In genomic region chr20:57391439-57392129, GRCh38 we compare ENCODE assay signal across 8 cellular contexts. TPM values are rescaled to one million over a fixed set of nuclear protein-coding genes. Genes with fewer than 3 reads are reported as not detected.
DNase-seq lines count a peak whose midpoint lies in the region; ATAC-seq and TF ChIP-seq lines count a peak whose summit lies in the region.

No MANE protein-coding gene starts in this region.

- H3K4me1 ChIP-seq in BE2C, result peaks cover 4% of the 10 kb centered on the region

- H3K4me3 Mint-ChIP-seq in activated CD8-positive, alpha-beta memory T cell treated with anti-CD3 and anti-CD28 coated beads, Interleukin-2, amount 10 ng/mL, durations not matched to agents 7 days and 5 days, result peak overlapping the region; percentile 78

- H3K36me3 ChIP-seq in BE2C, result peaks cover 21% of the 10 kb centered on the region

- no peaks in the 10 kb centered on the region for H3K9me3 Mint-ChIP-seq in activated CD8-positive, alpha-beta memory T cell treated with anti-CD3 and anti-CD28 coated beads, Interleukin-2, amount 10 ng/mL, durations not matched to agents 7 days and 5 days (ENCODE audit: low read depth)

- peak overlapping the region; percentile 70 for H3K4me3 ChIP-seq in BE2C (ENCODE audit: low read depth, low read length)

- DNase-seq in BE2C (no peak), globus pallidus (ENCODE audit: low spot score) (peak; percentile 19), retina (peak; percentile 49), NCI-H524 (lab: John Stamatoyannopoulos, UW) (no peak)
- DNase-seq in activated CD8-positive, alpha-beta memory T cell treated with anti-CD3 and anti-CD28 coated beads, Interleukin-2, amount 10 ng/mL, durations not matched to agents 7 days and 5 days, result peak; percentile 58

- no peak for TF ChIP-seq CTCF in BE2C (IDR thresholded peaks at IDR 0.05; ENCODE audit: low read depth, low read length)

- peak; percentile 9 for ATAC-seq in GM19025 (IDR thresholded peaks at IDR 0.05; ENCODE audit: low read depth, unreplicated experiment)
- peak; percentile 0 for ATAC-seq in HG03469 (IDR thresholded peaks at IDR 0.05; ENCODE audit: unreplicated experiment)
- ATAC-seq in activated CD8-positive, alpha-beta memory T cell treated with anti-CD3 and anti-CD28 coated beads, Interleukin-2, amount 10 ng/mL, durations not matched to agents 7 days and 5 days, result peak; percentile 5
- ATAC-seq in HG03108 (IDR thresholded peaks at IDR 0.05; ENCODE audit: unreplicated experiment), result no peak

- no peaks in the 10 kb centered on the region for H3K27me3 Mint-ChIP-seq in activated CD8-positive, alpha-beta memory T cell treated with anti-CD3 and anti-CD28 coated beads, Interleukin-2, amount 10 ng/mL, durations not matched to agents 7 days and 5 days

- H3K9me3 ChIP-seq in BE2C, result peaks cover 3% of the 10 kb centered on the region; the same call in 1 of the 2 replicates

- peaks cover 46% of the 10 kb centered on the region for H3K4me1 Mint-ChIP-seq in activated CD8-positive, alpha-beta memory T cell treated with anti-CD3 and anti-CD28 coated beads, Interleukin-2, amount 10 ng/mL, durations not matched to agents 7 days and 5 days

- no peaks in the 10 kb centered on the region for H3K27me3 ChIP-seq in BE2C

- CTCF ChIA-PET in activated CD8-positive, alpha-beta memory T cell treated with anti-CD3 and anti-CD28 coated beads, Interleukin-2, amount 10 ng/mL, durations not matched to agents 7 days and 5 days (lab: Charles Lee), result interaction anchor here (0.7 to 3.9 kb wide), 11 partner anchors 10 to 228 kb away, joined by 3 to 24 read pairs (median 7); partner anchors contain the start of gene ZBP1

- H3K36me3 Mint-ChIP-seq in activated CD8-positive, alpha-beta memory T cell treated with anti-CD3 and anti-CD28 coated beads, Interleukin-2, amount 10 ng/mL, durations not matched to agents 7 days and 5 days, result peaks cover 39% of the 10 kb centered on the region

- H3K27ac Mint-ChIP-seq in activated CD8-positive, alpha-beta memory T cell treated with anti-CD3 and anti-CD28 coated beads, Interleukin-2, amount 10 ng/mL, durations not matched to agents 7 days and 5 days, result peak overlapping the region; percentile 90

RNA-seq across cellular contexts. Expression of gene RBM38, which starts 0.4 kb away (rescaled TPM):
- polyA plus RNA-seq in BE2C (2012; ENCODE audit: insufficient read depth, insufficient read length, low read depth), result 24.9 TPM
- total RNA-seq in activated CD8-positive, alpha-beta memory T cell treated with anti-CD3 and anti-CD28 coated beads, Interleukin-2, amount 10 ng/mL, durations not matched to agents 7 days and 5 days, result 10 to 100 TPM; 74.8 to 91.9 TPM

RNA-seq across cellular contexts. Expression of gene RAE1, which starts 40.5 kb away (rescaled TPM):
- polyA plus RNA-seq in BE2C (2012; ENCODE audit: insufficient read depth, insufficient read length, low read depth), result 75.8 TPM
- 10 to 100 TPM; 31.4 to 37.5 TPM for total RNA-seq in activated CD8-positive, alpha-beta memory T cell treated with anti-CD3 and anti-CD28 coated beads, Interleukin-2, amount 10 ng/mL, durations not matched to agents 7 days and 5 days

Comparison
In these comparisons a context has a peak if more than half of its experiments do, and no peak if none do; other contexts are left out.
1. DNase-seq: peak in activated CD8-positive, alpha-beta memory T cell treated with anti-CD3 and anti-CD28 coated beads, Interleukin-2, amount 10 ng/mL, durations not matched to agents 7 days and 5 days (single experiment), globus pallidus (single experiment) and retina (single experiment); none in BE2C (single experiment) and NCI-H524 (0 of 2).